In the genomic region with DNA sequence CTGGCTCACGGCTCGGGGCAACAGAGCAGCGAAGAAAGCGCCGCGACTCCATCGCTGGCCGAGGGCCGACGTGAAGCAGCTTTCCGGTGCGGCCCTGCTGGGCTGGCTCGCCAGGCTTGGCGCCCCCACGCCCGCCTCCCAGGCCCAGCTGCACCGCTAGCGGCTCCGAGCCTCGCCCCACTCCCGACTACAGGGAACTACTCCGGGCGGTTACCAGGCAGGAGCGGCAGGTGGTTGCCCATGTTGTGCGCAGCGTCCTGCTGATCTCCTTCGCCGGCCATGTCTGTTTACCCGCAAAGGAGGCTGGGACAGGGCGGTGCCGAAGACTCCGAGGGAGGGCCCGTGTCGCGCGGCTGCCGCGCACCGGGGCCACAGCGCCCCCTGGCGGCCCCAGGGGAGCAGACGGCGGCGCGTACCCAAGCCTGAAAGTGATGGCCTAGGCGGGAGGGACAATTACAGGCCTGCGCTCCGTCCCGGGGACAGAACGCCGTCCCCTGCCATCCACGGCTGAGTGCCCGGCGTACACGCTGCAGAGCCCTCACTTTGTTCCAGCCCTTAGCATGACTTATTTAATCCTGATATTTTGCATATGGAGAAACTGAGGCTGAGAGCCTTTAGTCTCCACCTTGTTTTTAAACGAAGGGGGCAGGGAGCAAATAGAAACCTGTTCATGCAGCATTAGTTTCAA, we compare ENCODE assay signal across 8 cellular contexts. TPM values are rescaled to one million over a fixed set of nuclear protein-coding genes. Genes with fewer than 3 reads are reported as not detected.
DNase-seq lines count a peak whose midpoint lies in the region; ATAC-seq and TF ChIP-seq lines count a peak whose summit lies in the region.

Gene CRBN, minus strand, starts transcription at position 285 of the 688 bp plus-strand sequence. Its CDS starts 4 bp downstream, at position 281.

- TF ChIP-seq CTCF in A673 (conservative IDR thresholded peaks at IDR 0.05; ENCODE audit: low read depth, low read length) = peak; percentile 99
- TF ChIP-seq CTCF in WERI-Rb-1 (IDR thresholded peaks at IDR 0.05; ENCODE audit: low read depth, low read length) = peak; percentile 96
- TF ChIP-seq CTCF in breast epithelium (IDR thresholded peaks at IDR 0.05) = peak; percentile 87 to 97 (median 93)
- peak; percentile 95 for TF ChIP-seq CTCF in smooth muscle cell (IDR thresholded peaks at IDR 0.05; ENCODE audit: borderline replicate concordance, insufficient read depth, poor library complexity, severe bottlenecking)

- peak within 1 kb of the TSS; percentile 86 for H3K9ac ChIP-seq in smooth muscle cell (ENCODE audit: low read depth)

- peak within 1 kb of the TSS; percentile 90 for H3K4me3 ChIP-seq in A673 (ENCODE audit: low read depth, low read length, poor library complexity, severe bottlenecking)
- H3K4me3 ChIP-seq in WERI-Rb-1 (ENCODE audit: low read depth, low read length) = peak within 1 kb of the TSS; percentile 85
- H3K4me3 ChIP-seq in breast epithelium = peak within 1 kb of the TSS; percentile 94 to 100 (median 99)
- H3K4me3 ChIP-seq in smooth muscle cell = peak within 1 kb of the TSS; percentile 87

- CTCF ChIA-PET in A673 (lab: Charles Lee) = no interaction called here

- H3K27me3 ChIP-seq in A673 (replicated peaks; ENCODE audit: insufficient read depth, low read depth, low read length, poor library complexity) (no peaks in the 10 kb centered on the region), WERI-Rb-1 (ENCODE audit: insufficient read depth, low read depth, severe bottlenecking) (no peaks in the 10 kb centered on the region), breast epithelium (no peaks in the 10 kb centered on the region), smooth muscle cell (ENCODE audit: low read depth) (no peaks in the 10 kb centered on the region)

- 3% methylated on average over 48 of the region's 56 CpGs for WGBS in smooth muscle cell (ENCODE audit: low lambda C conversion rate)

- POLR2A ChIA-PET in A673 (lab: Charles Lee; ENCODE audit: low non-redundant PET) = no interaction called here

- H3K36me3 ChIP-seq in A673 (ENCODE audit: insufficient read depth, low read length, poor library complexity, severe bottlenecking) (no peaks in the 10 kb centered on the region), WERI-Rb-1 (peaks cover 2% of the 10 kb centered on the region), breast epithelium (no peaks in the 10 kb centered on the region), smooth muscle cell (ENCODE audit: low read depth) (no peaks in the 10 kb centered on the region)

- no TSS peak for BruUV-seq in A673 (replicated peaks; lab: Mats Ljungman, UMichigan)

- peaks cover 30% of the 10 kb centered on the region for H4K20me1 ChIP-seq in smooth muscle cell (ENCODE audit: low read depth)

- H3K4me2 ChIP-seq in smooth muscle cell = peak within 1 kb of the TSS; percentile 85

- peaks cover 35% of the 10 kb centered on the region for H3K79me2 ChIP-seq in smooth muscle cell (ENCODE audit: low read depth)

- intact Hi-C loops in A673 (cut with micrococcal nuclease; ENCODE audit: unreplicated experiment) = no loop called here
- intact Hi-C loops in breast epithelium (cut with DNase I; ENCODE audit: low total_unique reads) = no loop called here

- peak; percentile 98 for ATAC-seq in GM18517 (IDR thresholded peaks at IDR 0.05; ENCODE audit: unreplicated experiment)
- ATAC-seq in HG03039 (IDR thresholded peaks at IDR 0.05; ENCODE audit: unreplicated experiment) = peak; percentile 98

- H3K9me3 ChIP-seq in A673 (ENCODE audit: low read depth, low read length, poor library complexity, severe bottlenecking) = no peaks in the 10 kb centered on the region
- H3K9me3 ChIP-seq in WERI-Rb-1 (ENCODE audit: severe bottlenecking) = no peaks in the 10 kb centered on the region
- no peaks in the 10 kb centered on the region for H3K9me3 ChIP-seq in breast epithelium
- no peaks in the 10 kb centered on the region for H3K9me3 ChIP-seq in smooth muscle cell (replicated peaks; ENCODE audit: low read depth)

- peak within 1 kb of the TSS; percentile 83 for H2AFZ ChIP-seq in smooth muscle cell (ENCODE audit: low read depth)

- TF ChIP-seq POLR2A in breast epithelium (IDR thresholded peaks at IDR 0.05) = peak; percentile 38

- DNase-seq in A673 (ENCODE audit: low spot score) (peak; percentile 92), NCI-H2171 treated with DMSO at 0.1 percent for 48 hours (lab: John Stamatoyannopoulos, UW) (peak; percentile 63), WERI-Rb-1 (peak; percentile 87), breast epithelium (ENCODE audit: low spot score in 2 of 2) (peak; percentile 67 to 83), iPS-NIHi11 (ENCODE audit: low spot score) (peak; percentile 97), smooth muscle cell (lab: John Stamatoyannopoulos, UW; ENCODE audit: unreplicated experiment) (peak; percentile 57)

- H3K27ac ChIP-seq in A673 (ENCODE audit: low read depth, low read length, poor library complexity, severe bottlenecking) (peak within 1 kb of the TSS; percentile 79), WERI-Rb-1 (peak within 1 kb of the TSS; percentile 83), breast epithelium (peak within 1 kb of the TSS; percentile 86 to 87), smooth muscle cell (ENCODE audit: low read depth) (peak within 1 kb of the TSS; percentile 55)

- peaks cover 7% of the 10 kb centered on the region for H3K4me1 ChIP-seq in A673 (ENCODE audit: insufficient read depth, low read length, poor library complexity, severe bottlenecking)
- peaks cover 0 to 20% of the 10 kb centered on the region in 2 donors for H3K4me1 ChIP-seq in breast epithelium
- peaks cover 11% of the 10 kb centered on the region for H3K4me1 ChIP-seq in smooth muscle cell (ENCODE audit: low read depth)

- no peaks in the 10 kb centered on the region for H3F3A ChIP-seq in smooth muscle cell (ENCODE audit: low read depth)

RNA-seq across cellular contexts. Expression of gene CRBN, which starts in this region (rescaled TPM):
- total RNA-seq in A673 (2021) (39.9 and 41.6 TPM in 2 replicates), breast epithelium (100 to 1,000 TPM; 111 to 197 (median 143) TPM), smooth muscle cell (47.2 and 77.5 TPM in 2 replicates)
- polyA plus RNA-seq in smooth muscle cell = 26.8 and 31.5 TPM in 2 replicates

Comparison
In these comparisons a context has a peak if more than half of its experiments do, and no peak if none do; other contexts are left out.
1. Peak in every context shown above with its lines: DNase-seq, ATAC-seq, H3K4me3 ChIP-seq and H3K27ac ChIP-seq.